ENCODE assay signal across 19 cellular contexts in the genomic region with DNA sequence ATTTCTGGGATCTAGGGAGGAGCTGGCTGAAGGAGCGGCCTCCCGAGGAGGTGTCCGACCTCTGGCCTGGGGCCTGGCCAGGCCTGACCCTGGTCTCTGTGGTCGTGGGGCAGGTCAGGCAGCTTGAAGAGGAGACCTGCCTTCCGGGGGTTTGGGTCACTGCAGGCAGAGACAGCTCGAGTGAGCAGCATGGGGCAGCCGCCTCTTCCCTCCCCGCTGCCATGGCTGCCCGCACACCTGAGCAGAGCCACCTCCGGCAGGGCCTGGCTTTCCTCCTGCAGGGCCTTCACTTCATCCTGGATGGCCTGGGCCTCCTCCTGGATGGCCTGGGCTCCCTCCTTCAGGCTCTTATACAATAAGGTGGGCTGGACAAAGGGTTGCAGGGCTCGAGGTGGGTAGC. TPM values are rescaled to one million over a fixed set of nuclear protein-coding genes. Genes with fewer than 3 reads are reported as not detected.
DNase-seq lines count a peak whose midpoint lies in the region; ATAC-seq, FAIRE-seq and TF ChIP-seq lines count a peak whose summit lies in the region.
"Had no signal": no experiment of that assay in that cellular context is flagged by ENCODE, and none has a peak within 500 bp of the region (broad histone marks: within the 10 kb centered on the region; RNA-seq: fewer than 3 reads in every experiment).

No MANE protein-coding gene starts in this region.

- H3K4me1 ChIP-seq in HepG2 (ENCODE audit: insufficient read depth, low read length) (peaks cover 37% of the 10 kb centered on the region), right lobe of liver (no peaks in the 10 kb centered on the region), iPS-15b (ENCODE audit: control insufficient read depth, insufficient read depth, low read length) (peaks cover 7% of the 10 kb centered on the region), Peyer's patch (peaks cover 0 to 6% (median 0%) of the 10 kb centered on the region in 4 donors)
- H3K4me1 ChIP-seq: A549 had no signal

- no peaks in the 10 kb centered on the region for H3K36me3 Mint-ChIP-seq in nephron progenitor cell (ENCODE audit: low read depth)
- H3K36me3 Mint-ChIP-seq: T-cell had no signal

- no peaks in the 10 kb centered on the region for H3K79me2 ChIP-seq in HepG2 (ENCODE audit: insufficient read depth, low read length)

- CTCF ChIA-PET in HepG2 (lab: Yijun Ruan, JAX; ENCODE audit: low intra/inter-chr PET ratio, low total read pairs) = no interaction called here

- no peaks in the 10 kb centered on the region for H3K9me3 Mint-ChIP-seq in nephron progenitor cell
- H3K9me3 Mint-ChIP-seq: T-cell had no signal

- H3K4me2 ChIP-seq in HepG2 (ENCODE audit: low read depth, low read length) = peak overlapping the region; percentile 87
- H3K4me2 ChIP-seq: A549 had no signal

- H3K9ac ChIP-seq in HepG2 (ENCODE audit: insufficient read depth, low read depth, low read length) (peak overlapping the region; percentile 74), iPS-15b (ENCODE audit: low read depth, low read length) (peak overlapping the region; percentile 60)

- H3K27me3 ChIP-seq in HepG2 (ENCODE audit: control insufficient read depth in 1 of 2, insufficient read depth in 2 of 2, low read length in 2 of 2) (no peaks in the 10 kb centered on the region), right lobe of liver (no peaks in the 10 kb centered on the region), iPS-15b (ENCODE audit: control insufficient read depth, insufficient read depth, low read length) (no peaks in the 10 kb centered on the region), Peyer's patch (no peaks in the 10 kb centered on the region)

- peaks cover 18% of the 10 kb centered on the region for H3K4me1 Mint-ChIP-seq in nephron progenitor cell
- H3K4me1 Mint-ChIP-seq: T-cell had no signal

- FAIRE-seq in HepG2 (lab: Jason Lieb, UNC) = no peak
- FAIRE-seq: A549, GM12891, GM18507 had no signal

- TF ChIP-seq EP300 in HepG2 (IDR thresholded peaks at IDR 0.05; ENCODE audit: low read depth in 2 of 2, low read length in 2 of 2) (no peak), HepG2 (CRISPR knock-in tag; IDR thresholded peaks at IDR 0.05; ENCODE audit: borderline replicate concordance) (no peak)

- no peak for DNase-seq in HepG2 (ENCODE audit: low spot score)
- DNase-seq in right lobe of liver = no peak
- DNase-seq in NCI-H69 (lab: John Stamatoyannopoulos, UW) = peak; percentile 45
- DNase-seq in Peyer's patch = no peak
- no peak for DNase-seq in nephron progenitor cell
- DNase-seq in NOMO-1 treated with dmso at 0.1 percent for 144 hours (lab: John Stamatoyannopoulos, UW; ENCODE audit: unreplicated experiment) = no peak
- DNase-seq in substantia nigra (lab: John Stamatoyannopoulos, UW) = no peak
- DNase-seq: DMS 273 treated with DMSO at 0.1 percent for 48 hours, GF-D8, NCI-H446 treated with DMSO at 0.1 percent for 48 hours, NCI-H748 treated with DMSO at 0.1 percent for 48 hours, T-cell had no signal

- intact Hi-C loops in HepG2 (cut with micrococcal nuclease; ENCODE audit: unreplicated experiment) = no loop called here
- intact Hi-C loops in right lobe of liver (cut with DNase I) = no loop called here

- no peak overlapping the region for H2AFZ ChIP-seq in HepG2 (ENCODE audit: low read length)

- H3K4me3 ChIP-seq in HepG2 (replicated peaks in 1 of 3; ENCODE audit: insufficient read depth in 1 of 3, low read depth in 2 of 3, low read length in 3 of 3) (peak overlapping the region; percentile 65 to 79 (median 67)), right lobe of liver (no peak overlapping the region), iPS-15b (ENCODE audit: low read depth, low read length) (peak overlapping the region; percentile 13), Peyer's patch (no peak overlapping the region)
- H3K4me3 ChIP-seq: A549, SK-N-MC had no signal

- no peak for TF ChIP-seq RAD21 in HepG2 (CRISPR knock-in tag; IDR thresholded peaks at IDR 0.05)

- H3K9me3 ChIP-seq in HepG2 (ENCODE audit: low read length) (no peaks in the 10 kb centered on the region), right lobe of liver (no peaks in the 10 kb centered on the region), iPS-15b (ENCODE audit: control insufficient read depth, insufficient read depth, low read length) (no peaks in the 10 kb centered on the region), Peyer's patch (no peaks in the 10 kb centered on the region)
- H3K9me3 ChIP-seq: A549 had no signal

- no peak overlapping the region for H3K27ac Mint-ChIP-seq in nephron progenitor cell
- H3K27ac Mint-ChIP-seq: T-cell had no signal

- H3K27me3 Mint-ChIP-seq in nephron progenitor cell (ENCODE audit: low read depth, poor library complexity) = peaks cover 12% of the 10 kb centered on the region
- H3K27me3 Mint-ChIP-seq: T-cell had no signal

- TF ChIP-seq CTCF in HepG2 (CRISPR knock-in tag; IDR thresholded peaks at IDR 0.05) (no peak), right lobe of liver (IDR thresholded peaks at IDR 0.05) (no peak), Peyer's patch (IDR thresholded peaks at IDR 0.05) (no peak), nephron progenitor cell (IDR thresholded peaks at IDR 0.05) (no peak)

- no peaks in the 10 kb centered on the region for H3K36me3 ChIP-seq in HepG2 (replicated peaks in 1 of 2; ENCODE audit: control insufficient read depth in 1 of 2, insufficient read depth in 2 of 2, low read length in 2 of 2)
- no peaks in the 10 kb centered on the region for H3K36me3 ChIP-seq in right lobe of liver
- H3K36me3 ChIP-seq in iPS-15b (ENCODE audit: control insufficient read depth, insufficient read depth, low read length) = no peaks in the 10 kb centered on the region
- no peaks in the 10 kb centered on the region for H3K36me3 ChIP-seq in Peyer's patch

- H3K27ac ChIP-seq in HepG2 (ENCODE audit: extremely low read length, insufficient read depth, low read length) = peak overlapping the region; percentile 59
- no peak overlapping the region for H3K27ac ChIP-seq in right lobe of liver
- peak overlapping the region in 2 of 4 donors; percentile 18 to 22 for H3K27ac ChIP-seq in Peyer's patch
- H3K27ac ChIP-seq in substantia nigra (ENCODE audit: low read depth, low read length, poor library complexity, severe bottlenecking) = no peak overlapping the region
- H3K27ac ChIP-seq: A549, C4-2B, SK-N-MC had no signal

- TF ChIP-seq POLR2A in HepG2 (IDR thresholded peaks at IDR 0.05; ENCODE audit: insufficient read depth in 1 of 2, low read depth in 2 of 2, low read length in 2 of 2) (peak; percentile 27 to 41; a peak in 3 of 4 replicates), right lobe of liver (IDR thresholded peaks at IDR 0.05) (no peak), Peyer's patch (IDR thresholded peaks at IDR 0.05) (no peak)

- WGBS in HepG2 (ENCODE audit: low lambda C conversion rate) = 0% methylated on average over 1 of the region's 11 CpGs
- whole genome bisulfite sequencing in right lobe of liver (ENCODE audit: insufficient coverage, low coverage, low lambda C conversion rate, missing lambda C conversion rate) = 86% methylated on average over 5 of the region's 11 CpGs

- no peaks in the 10 kb centered on the region for H4K20me1 ChIP-seq in HepG2 (ENCODE audit: insufficient read depth, low read length)

- POLR2A ChIA-PET in HepG2 (lab: Yijun Ruan, JAX) = interaction anchor here (0.5 to 2.2 kb wide), 15 partner anchors 10 to 357 kb away, joined by 3 to 10 read pairs (median 5); a partner anchor contains a TSS

- TSS peak; percentile 63 for BruUV-seq in HepG2 (replicated peaks; lab: Mats Ljungman, UMichigan)

- no peak overlapping the region for H3K4me3 Mint-ChIP-seq in nephron progenitor cell
- H3K4me3 Mint-ChIP-seq: T-cell had no signal

- in situ Hi-C loops in HepG2 (cut with HindIII; ENCODE audit: extremely low pct_ligation_motif_present, low pct_unique_long_range_greater_than_20kb) = loop anchor here (5.0 kb wide), 1 partner anchor 39 kb away; a partner anchor contains a TSS

- ATAC-seq in HepG2 (peak; percentile 68), right lobe of liver (no peak)
- ATAC-seq: A549, T-cell had no signal

RNA-seq across cellular contexts. Expression of a gene that starts 8.0 kb away (rescaled TPM):
- 3.4 and 9.3 TPM in 2 replicates for total RNA-seq in HepG2 (2016; rRNA removed; fragmentation: Illumina TruSeq; extraction: Trizol)
- total RNA-seq in HepG2 (2016; cell fraction: cytosol; rRNA removed; fragmentation: Illumina TruSeq; extraction: Trizol; ENCODE audit: low read depth) = 1.5 and 2.2 TPM in 2 replicates
- total RNA-seq in HepG2 (2016; cell fraction: insoluble cytoplasmic fraction; rRNA removed; fragmentation: Illumina TruSeq; extraction: Trizol) = 3.2 and 9.6 TPM in 2 replicates
- total RNA-seq in HepG2 (2016; cell fraction: membrane; rRNA removed; fragmentation: Illumina TruSeq; extraction: Trizol) = 1.3 and 2.0 TPM in 2 replicates
- total RNA-seq in HepG2 (2016; cell fraction: nucleus; rRNA removed; fragmentation: Illumina TruSeq; extraction: Trizol) = 8.8 and 12.8 TPM in 2 replicates
- 33.9 and 67.5 TPM in 2 replicates for polyA plus RNA-seq in HepG2 (2011; rRNA removed)
- 24.8 and 27.3 TPM in 2 replicates for polyA plus RNA-seq in HepG2 (2011; cell fraction: cytosol; rRNA removed)
- polyA plus RNA-seq in HepG2 (2011; cell fraction: nucleus; rRNA removed) = 178 and 181 TPM in 2 replicates
- polyA plus RNA-seq in HepG2 (2012) = 30.3 and 30.5 TPM in 2 replicates
- 1.1 and 1.2 TPM in 2 replicates for polyA plus RNA-seq in HepG2 (2016; cell fraction: cytosol; fragmentation: Illumina TruSeq; extraction: Trizol; ENCODE audit: low read depth)
- polyA plus RNA-seq in HepG2 (2016; cell fraction: insoluble cytoplasmic fraction; fragmentation: Illumina TruSeq; extraction: Trizol; ENCODE audit: low read depth) = 2.4 and 2.9 TPM in 2 replicates
- 2.0 and 2.1 TPM in 2 replicates for polyA plus RNA-seq in HepG2 (2016; cell fraction: membrane; fragmentation: Illumina TruSeq; extraction: Trizol; ENCODE audit: low read depth)
- polyA plus RNA-seq in HepG2 (2016; cell fraction: nucleus; fragmentation: Illumina TruSeq; extraction: Trizol; ENCODE audit: insufficient read depth, low read depth) = 23.7 and 32.1 TPM in 2 replicates
- polyA minus RNA-seq in HepG2 (2011; rRNA and poly(A)+ RNA removed; ENCODE audit: low replicate concordance) = 0.09 and 15.4 TPM in 2 replicates
- polyA minus RNA-seq in HepG2 (2011; cell fraction: cytosol; rRNA and poly(A)+ RNA removed) = 6.0 and 9.8 TPM in 2 replicates
- polyA minus RNA-seq in HepG2 (2011; cell fraction: nucleus; rRNA and poly(A)+ RNA removed) = 13.3 and 19.3 TPM in 2 replicates
- total RNA-seq in right lobe of liver = 1 to 10 TPM in 5 of 6 experiments, under 1 TPM in 1; 0.83 to 3.5 (median 1.4) TPM
- total RNA-seq in Peyer's patch = 1,000 to 10,000 TPM in 2 of 4 donors, 100 to 1,000 TPM in 1, 10 to 100 TPM in 1; 40.4 to 1,241 (median 898) TPM
- total RNA-seq: H4 had no signal
- polyA plus RNA-seq: A549 had no signal

RNA-seq across cellular contexts. Expression of a gene that starts 17.5 kb away (rescaled TPM):
- 50.6 and 63.1 TPM in 2 replicates for total RNA-seq in HepG2 (2016; rRNA removed; fragmentation: Illumina TruSeq; extraction: Trizol)
- total RNA-seq in HepG2 (2016; cell fraction: cytosol; rRNA removed; fragmentation: Illumina TruSeq; extraction: Trizol; ENCODE audit: low read depth) = 10.5 and 13.6 TPM in 2 replicates
- 51.6 and 54.0 TPM in 2 replicates for total RNA-seq in HepG2 (2016; cell fraction: insoluble cytoplasmic fraction; rRNA removed; fragmentation: Illumina TruSeq; extraction: Trizol)
- 34.2 and 34.8 TPM in 2 replicates for total RNA-seq in HepG2 (2016; cell fraction: membrane; rRNA removed; fragmentation: Illumina TruSeq; extraction: Trizol)
- total RNA-seq in HepG2 (2016; cell fraction: nucleus; rRNA removed; fragmentation: Illumina TruSeq; extraction: Trizol) = 28.5 and 29.9 TPM in 2 replicates
- polyA plus RNA-seq in HepG2 (2011; rRNA removed) = 9.8 and 13.5 TPM in 2 replicates
- 9.8 and 14.9 TPM in 2 replicates for polyA plus RNA-seq in HepG2 (2011; cell fraction: cytosol; rRNA removed)
- 13.0 and 18.3 TPM in 2 replicates for polyA plus RNA-seq in HepG2 (2011; cell fraction: nucleus; rRNA removed)
- polyA plus RNA-seq in HepG2 (2012) = 9.0 and 19.7 TPM in 2 replicates
- 10.9 and 11.2 TPM in 2 replicates for polyA plus RNA-seq in HepG2 (2016; cell fraction: cytosol; fragmentation: Illumina TruSeq; extraction: Trizol; ENCODE audit: low read depth)
- polyA plus RNA-seq in HepG2 (2016; cell fraction: insoluble cytoplasmic fraction; fragmentation: Illumina TruSeq; extraction: Trizol; ENCODE audit: low read depth) = 71.5 and 74.3 TPM in 2 replicates
- 26.4 and 29.7 TPM in 2 replicates for polyA plus RNA-seq in HepG2 (2016; cell fraction: membrane; fragmentation: Illumina TruSeq; extraction: Trizol; ENCODE audit: low read depth)
- polyA plus RNA-seq in HepG2 (2016; cell fraction: nucleus; fragmentation: Illumina TruSeq; extraction: Trizol; ENCODE audit: insufficient read depth, low read depth) = 62.8 and 64.8 TPM in 2 replicates
- polyA minus RNA-seq in HepG2 (2011; rRNA and poly(A)+ RNA removed; ENCODE audit: low replicate concordance) = 21.2 and 61.0 TPM in 2 replicates
- 8.1 and 8.3 TPM in 2 replicates for polyA minus RNA-seq in HepG2 (2011; cell fraction: cytosol; rRNA and poly(A)+ RNA removed)
- polyA minus RNA-seq in HepG2 (2011; cell fraction: nucleus; rRNA and poly(A)+ RNA removed) = 7.0 and 10.6 TPM in 2 replicates
- total RNA-seq in right lobe of liver = 1 to 10 TPM in 3 of 6 experiments, under 1 TPM in 3; 0.31 to 2.3 (median 1.0) TPM
- 10 to 100 TPM in 1 of 4 donors, 1 to 10 TPM in 2, under 1 TPM in 1; 0.94 to 27.2 (median 6.4) TPM for total RNA-seq in Peyer's patch

RNA-seq across cellular contexts. Expression of a gene that starts 17.7 kb away (rescaled TPM):
- total RNA-seq in HepG2 (2016; rRNA removed; fragmentation: Illumina TruSeq; extraction: Trizol) = 27.6 and 32.2 TPM in 2 replicates
- total RNA-seq in HepG2 (2016; cell fraction: cytosol; rRNA removed; fragmentation: Illumina TruSeq; extraction: Trizol; ENCODE audit: low read depth) = 18.5 and 24.3 TPM in 2 replicates
- total RNA-seq in HepG2 (2016; cell fraction: insoluble cytoplasmic fraction; rRNA removed; fragmentation: Illumina TruSeq; extraction: Trizol) = 23.3 and 34.5 TPM in 2 replicates
- total RNA-seq in HepG2 (2016; cell fraction: membrane; rRNA removed; fragmentation: Illumina TruSeq; extraction: Trizol) = 24.9 and 32.0 TPM in 2 replicates
- total RNA-seq in HepG2 (2016; cell fraction: nucleus; rRNA removed; fragmentation: Illumina TruSeq; extraction: Trizol) = 20.7 and 22.6 TPM in 2 replicates
- 49.7 and 56.0 TPM in 2 replicates for polyA plus RNA-seq in HepG2 (2011; rRNA removed)
- 29.9 and 43.2 TPM in 2 replicates for polyA plus RNA-seq in HepG2 (2011; cell fraction: cytosol; rRNA removed)
- 58.5 and 59.4 TPM in 2 replicates for polyA plus RNA-seq in HepG2 (2011; cell fraction: nucleus; rRNA removed)
- 21.4 and 31.3 TPM in 2 replicates for polyA plus RNA-seq in HepG2 (2012)
- polyA plus RNA-seq in HepG2 (2016; cell fraction: cytosol; fragmentation: Illumina TruSeq; extraction: Trizol; ENCODE audit: low read depth) = 23.6 and 30.1 TPM in 2 replicates
- polyA plus RNA-seq in HepG2 (2016; cell fraction: insoluble cytoplasmic fraction; fragmentation: Illumina TruSeq; extraction: Trizol; ENCODE audit: low read depth) = 27.9 and 36.5 TPM in 2 replicates
- polyA plus RNA-seq in HepG2 (2016; cell fraction: membrane; fragmentation: Illumina TruSeq; extraction: Trizol; ENCODE audit: low read depth) = 25.0 and 25.2 TPM in 2 replicates
- 33.5 and 40.8 TPM in 2 replicates for polyA plus RNA-seq in HepG2 (2016; cell fraction: nucleus; fragmentation: Illumina TruSeq; extraction: Trizol; ENCODE audit: insufficient read depth, low read depth)
- polyA minus RNA-seq in HepG2 (2011; rRNA and poly(A)+ RNA removed; ENCODE audit: low replicate concordance) = 50.7 and 52.3 TPM in 2 replicates
- polyA minus RNA-seq in HepG2 (2011; cell fraction: cytosol; rRNA and poly(A)+ RNA removed) = 15.5 and 16.8 TPM in 2 replicates
- 40.4 and 59.2 TPM in 2 replicates for polyA minus RNA-seq in HepG2 (2011; cell fraction: nucleus; rRNA and poly(A)+ RNA removed)
- 10 to 100 TPM; 15.4 to 22.4 (median 18.0) TPM for total RNA-seq in right lobe of liver
- 10 to 100 TPM; 53.9 to 67.6 (median 55.5) TPM for total RNA-seq in Peyer's patch

RNA-seq across cellular contexts. Expression of a gene that starts 25.3 kb away (rescaled TPM):
- total RNA-seq in HepG2 (2016; rRNA removed; fragmentation: Illumina TruSeq; extraction: Trizol) = 33.2 and 36.3 TPM in 2 replicates
- total RNA-seq in HepG2 (2016; cell fraction: cytosol; rRNA removed; fragmentation: Illumina TruSeq; extraction: Trizol; ENCODE audit: low read depth) = 17.6 and 24.5 TPM in 2 replicates
- 27.9 and 37.1 TPM in 2 replicates for total RNA-seq in HepG2 (2016; cell fraction: insoluble cytoplasmic fraction; rRNA removed; fragmentation: Illumina TruSeq; extraction: Trizol)
- 28.3 and 36.0 TPM in 2 replicates for total RNA-seq in HepG2 (2016; cell fraction: membrane; rRNA removed; fragmentation: Illumina TruSeq; extraction: Trizol)
- total RNA-seq in HepG2 (2016; cell fraction: nucleus; rRNA removed; fragmentation: Illumina TruSeq; extraction: Trizol) = 15.6 and 16.8 TPM in 2 replicates
- polyA plus RNA-seq in HepG2 (2011; rRNA removed) = 7.4 and 8.9 TPM in 2 replicates
- 10.6 and 22.0 TPM in 2 replicates for polyA plus RNA-seq in HepG2 (2011; cell fraction: cytosol; rRNA removed)
- polyA plus RNA-seq in HepG2 (2011; cell fraction: nucleus; rRNA removed) = 12.6 and 14.5 TPM in 2 replicates
- 7.4 and 9.2 TPM in 2 replicates for polyA plus RNA-seq in HepG2 (2012)
- 17.6 and 24.3 TPM in 2 replicates for polyA plus RNA-seq in HepG2 (2016; cell fraction: cytosol; fragmentation: Illumina TruSeq; extraction: Trizol; ENCODE audit: low read depth)
- 34.5 and 41.1 TPM in 2 replicates for polyA plus RNA-seq in HepG2 (2016; cell fraction: insoluble cytoplasmic fraction; fragmentation: Illumina TruSeq; extraction: Trizol; ENCODE audit: low read depth)
- polyA plus RNA-seq in HepG2 (2016; cell fraction: membrane; fragmentation: Illumina TruSeq; extraction: Trizol; ENCODE audit: low read depth) = 30.7 and 35.8 TPM in 2 replicates
- polyA plus RNA-seq in HepG2 (2016; cell fraction: nucleus; fragmentation: Illumina TruSeq; extraction: Trizol; ENCODE audit: insufficient read depth, low read depth) = 28.3 and 35.8 TPM in 2 replicates
- polyA minus RNA-seq in HepG2 (2011; rRNA and poly(A)+ RNA removed; ENCODE audit: low replicate concordance) = 16.9 and 20.3 TPM in 2 replicates
- polyA minus RNA-seq in HepG2 (2011; cell fraction: cytosol; rRNA and poly(A)+ RNA removed) = 9.3 and 12.0 TPM in 2 replicates
- polyA minus RNA-seq in HepG2 (2011; cell fraction: nucleus; rRNA and poly(A)+ RNA removed) = 3.4 and 3.6 TPM in 2 replicates
- 10 to 100 TPM in 2 of 6 experiments, 1 to 10 TPM in 4; 4.2 to 13.8 (median 5.8) TPM for total RNA-seq in right lobe of liver
- 10 to 100 TPM; 10.9 to 21.5 (median 13.9) TPM for total RNA-seq in Peyer's patch

RNA-seq across cellular contexts. Expression of a gene that starts 29.7 kb away (rescaled TPM):
- 57.4 and 76.3 TPM in 2 replicates for total RNA-seq in HepG2 (2016; rRNA removed; fragmentation: Illumina TruSeq; extraction: Trizol)
- total RNA-seq in HepG2 (2016; cell fraction: cytosol; rRNA removed; fragmentation: Illumina TruSeq; extraction: Trizol; ENCODE audit: low read depth) = 19.9 and 21.8 TPM in 2 replicates
- total RNA-seq in HepG2 (2016; cell fraction: insoluble cytoplasmic fraction; rRNA removed; fragmentation: Illumina TruSeq; extraction: Trizol) = 57.9 and 73.3 TPM in 2 replicates
- 41.6 and 45.8 TPM in 2 replicates for total RNA-seq in HepG2 (2016; cell fraction: membrane; rRNA removed; fragmentation: Illumina TruSeq; extraction: Trizol)
- total RNA-seq in HepG2 (2016; cell fraction: nucleus; rRNA removed; fragmentation: Illumina TruSeq; extraction: Trizol) = 39.3 and 42.6 TPM in 2 replicates
- 90.6 and 104 TPM in 2 replicates for polyA plus RNA-seq in HepG2 (2011; rRNA removed)
- 71.6 and 122 TPM in 2 replicates for polyA plus RNA-seq in HepG2 (2011; cell fraction: cytosol; rRNA removed)
- polyA plus RNA-seq in HepG2 (2011; cell fraction: nucleus; rRNA removed) = 109 and 133 TPM in 2 replicates
- 63.3 and 65.8 TPM in 2 replicates for polyA plus RNA-seq in HepG2 (2012)
- polyA plus RNA-seq in HepG2 (2016; cell fraction: cytosol; fragmentation: Illumina TruSeq; extraction: Trizol; ENCODE audit: low read depth) = 10.5 and 13.0 TPM in 2 replicates
- polyA plus RNA-seq in HepG2 (2016; cell fraction: insoluble cytoplasmic fraction; fragmentation: Illumina TruSeq; extraction: Trizol; ENCODE audit: low read depth) = 57.3 and 57.6 TPM in 2 replicates
- polyA plus RNA-seq in HepG2 (2016; cell fraction: membrane; fragmentation: Illumina TruSeq; extraction: Trizol; ENCODE audit: low read depth) = 31.4 and 34.7 TPM in 2 replicates
- polyA plus RNA-seq in HepG2 (2016; cell fraction: nucleus; fragmentation: Illumina TruSeq; extraction: Trizol; ENCODE audit: insufficient read depth, low read depth) = 69.3 and 82.4 TPM in 2 replicates
- 231 and 328 TPM in 2 replicates for polyA minus RNA-seq in HepG2 (2011; rRNA and poly(A)+ RNA removed; ENCODE audit: low replicate concordance)
- 114 and 132 TPM in 2 replicates for polyA minus RNA-seq in HepG2 (2011; cell fraction: cytosol; rRNA and poly(A)+ RNA removed)
- 53.6 and 55.8 TPM in 2 replicates for polyA minus RNA-seq in HepG2 (2011; cell fraction: nucleus; rRNA and poly(A)+ RNA removed)
- total RNA-seq in right lobe of liver = 100 to 1,000 TPM in 2 of 6 experiments, 10 to 100 TPM in 4; 41.5 to 170 (median 50.2) TPM
- 100 to 1,000 TPM; 280 to 636 (median 416) TPM for total RNA-seq in Peyer's patch

Comparison
In these comparisons a context has a peak if more than half of its experiments do, and no peak if none do; other contexts are left out.
1. H3K4me3 ChIP-seq: peak in HepG2 (3 of 3) and iPS-15b (single experiment); none in right lobe of liver (0 of 3) and Peyer's patch (0 of 4).
2. POLR2A ChIP-seq: peak in HepG2 (2 of 2); none in right lobe of liver (single experiment) and Peyer's patch (0 of 2).